ENCODE assay signal across 1 cellular context in the genomic region with DNA sequence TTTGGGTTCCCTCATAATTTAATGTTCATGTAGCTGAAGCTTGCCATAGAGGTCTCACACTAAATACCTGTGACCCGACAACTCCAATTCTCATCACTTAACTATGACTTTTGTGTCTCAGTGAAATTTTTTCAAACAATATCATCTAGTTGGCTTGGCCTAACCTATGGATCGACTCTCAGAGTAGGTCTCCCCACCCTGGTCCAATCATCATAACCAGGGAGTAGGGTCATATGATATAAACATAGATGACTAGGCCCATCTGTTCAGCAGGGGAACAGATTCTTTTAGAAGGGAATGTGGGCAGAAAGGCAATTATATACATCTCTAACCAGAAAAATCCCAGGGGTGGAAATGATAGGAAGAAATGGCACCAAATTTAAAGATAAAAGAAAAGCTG.
TF ChIP-seq lines count a peak whose summit lies in the region.

No MANE protein-coding gene starts in this region.

TF ChIP-seq in IMR-90, 13 proteins besides CTCF, POLR2A, EP300 and RAD21 (continued from another document):
- no peak for TF ChIP-seq MAZ (IDR thresholded peaks at IDR 0.05; ENCODE audit: borderline replicate concordance, low read depth, low read length)
- no peak for TF ChIP-seq MAFK (IDR thresholded peaks at IDR 0.05; ENCODE audit: low read depth, low read length)
- TF ChIP-seq, protein P1, sequence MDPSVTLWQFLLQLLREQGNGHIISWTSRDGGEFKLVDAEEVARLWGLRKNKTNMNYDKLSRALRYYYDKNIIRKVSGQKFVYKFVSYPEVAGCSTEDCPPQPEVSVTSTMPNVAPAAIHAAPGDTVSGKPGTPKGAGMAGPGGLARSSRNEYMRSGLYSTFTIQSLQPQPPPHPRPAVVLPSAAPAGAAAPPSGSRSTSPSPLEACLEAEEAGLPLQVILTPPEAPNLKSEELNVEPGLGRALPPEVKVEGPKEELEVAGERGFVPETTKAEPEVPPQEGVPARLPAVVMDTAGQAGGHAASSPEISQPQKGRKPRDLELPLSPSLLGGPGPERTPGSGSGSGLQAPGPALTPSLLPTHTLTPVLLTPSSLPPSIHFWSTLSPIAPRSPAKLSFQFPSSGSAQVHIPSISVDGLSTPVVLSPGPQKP (IDR thresholded peaks at IDR 0.05; ENCODE audit: borderline replicate concordance, low read depth, low read length), result no peak
- TF ChIP-seq RFX5 (IDR thresholded peaks at IDR 0.05; ENCODE audit: low read depth, low read length), result no peak
- no peak for TF ChIP-seq BHLHE40 (IDR thresholded peaks at IDR 0.05; ENCODE audit: low read depth, low read length)
